In the genomic region with DNA sequence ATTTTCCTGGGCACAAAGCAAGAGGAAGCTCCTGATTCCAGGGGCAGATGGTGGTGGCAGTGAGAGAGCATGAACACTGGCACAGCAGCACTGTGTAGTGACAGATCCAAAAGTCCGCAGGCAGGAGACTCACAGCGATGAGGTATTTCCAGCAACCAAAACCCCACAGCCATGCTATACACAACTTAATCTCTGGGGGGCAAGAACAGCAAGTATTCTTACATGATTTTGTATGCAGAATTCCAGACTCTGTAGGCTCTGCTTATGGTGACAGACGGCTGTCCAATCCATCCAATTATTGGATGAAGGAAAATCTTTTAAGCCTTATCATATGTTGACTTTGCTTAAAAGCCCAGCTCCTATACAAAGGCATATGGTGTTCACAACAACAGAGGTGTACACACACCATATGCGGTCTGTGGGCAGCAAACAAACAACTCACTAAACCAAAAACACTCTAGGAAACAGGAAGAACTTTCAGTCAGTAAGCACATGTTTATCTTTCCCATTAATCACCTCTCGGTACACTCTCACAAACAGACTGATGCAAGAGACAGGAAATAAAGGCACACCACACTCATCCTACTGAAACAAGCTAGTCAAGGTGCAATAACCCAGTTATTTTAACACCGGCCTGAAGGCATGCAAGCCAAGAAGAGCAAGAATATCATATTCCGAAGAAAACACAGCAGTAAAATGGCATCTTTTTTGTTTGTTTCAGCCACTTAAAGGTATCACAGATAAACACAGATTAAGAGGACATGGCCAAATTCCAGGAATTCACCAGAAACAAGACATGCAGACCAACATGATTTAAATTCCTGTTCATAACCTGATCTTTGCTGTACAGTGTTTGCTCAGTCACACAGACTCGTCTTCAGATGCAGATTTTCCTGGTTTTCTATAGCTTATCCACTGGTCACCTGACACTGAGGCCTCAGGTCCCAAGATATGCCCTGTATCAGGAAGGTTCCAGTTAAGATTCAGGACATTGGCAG, we compare ENCODE assay signal across 8 cellular contexts. TPM values are rescaled to one million over a fixed set of nuclear protein-coding genes. Genes with fewer than 3 reads are reported as not detected.
DNase-seq lines count a peak whose midpoint lies in the region; ATAC-seq and TF ChIP-seq lines count a peak whose summit lies in the region.

No MANE protein-coding gene starts in this region.

- peaks cover 0 to 24% (median 7%) of the 10 kb centered on the region in 4 donors for H3K4me1 ChIP-seq in tibial artery

- peak; percentile 65 for DNase-seq in activated CD4-positive, alpha-beta T cell treated with anti-CD3 and anti-CD28 coated beads for 36 hours
- DNase-seq in activated CD4-positive, alpha-beta T cell treated with anti-CD3 and anti-CD28 coated beads, Interleukin-2, amount 50 U/mL, for 48 hours: no peak
- DNase-seq in NCI-H524 treated with DMSO at 0.1 percent for 48 hours (lab: John Stamatoyannopoulos, UW) (peak; percentile 99), left colon (no peak), tibial artery (no peak), UCSD-AML1 (lab: John Stamatoyannopoulos, UW; ENCODE audit: unreplicated experiment) (no peak)

- peak overlapping the region; percentile 56 for H3K4me3 Mint-ChIP-seq in activated CD4-positive, alpha-beta T cell treated with anti-CD3 and anti-CD28 coated beads for 36 hours
- H3K4me3 Mint-ChIP-seq in activated naive CD8-positive, alpha-beta T cell: peak overlapping the region; percentile 68

- POLR2A ChIA-PET in activated CD4-positive, alpha-beta T cell treated with anti-CD3 and anti-CD28 coated beads for 36 hours (lab: Charles Lee): interaction anchor here (0.5 to 1.2 kb wide), 4 partner anchors 34 to 124 kb away, joined by 3 to 8 read pairs (median 4); no protein-coding TSS in a partner anchor

- H3K27me3 Mint-ChIP-seq in activated CD4-positive, alpha-beta T cell treated with anti-CD3 and anti-CD28 coated beads for 36 hours: no peaks in the 10 kb centered on the region
- no peaks in the 10 kb centered on the region for H3K27me3 Mint-ChIP-seq in activated naive CD8-positive, alpha-beta T cell

- intact Hi-C loops in activated CD4-positive, alpha-beta T cell treated with anti-CD3 and anti-CD28 coated beads for 36 hours (cut with DNase I, micrococcal nuclease): loop anchor here (1.0 to 5.0 kb wide), 5 partner anchors 15 to 50 kb away; a partner anchor contains a TSS
- intact Hi-C loops in left colon (cut with DNase I, micrococcal nuclease) (no loop called here), tibial artery (cut with DNase I; ENCODE audit: low total_unique reads) (no loop called here)

- peaks cover 7 to 24% (median 10%) of the 10 kb centered on the region in 3 donors for H3K36me3 ChIP-seq in tibial artery

- no peak overlapping the region for H3K27ac Mint-ChIP-seq in activated CD4-positive, alpha-beta T cell treated with anti-CD3 and anti-CD28 coated beads for 36 hours
- H3K27ac Mint-ChIP-seq in activated naive CD8-positive, alpha-beta T cell: peak overlapping the region; percentile 84

- no peak for TF ChIP-seq CTCF in tibial artery (IDR thresholded peaks at IDR 0.05)

- CTCF ChIA-PET in activated CD4-positive, alpha-beta T cell treated with anti-CD3 and anti-CD28 coated beads for 36 hours (lab: Charles Lee): interaction anchor here (0.7 to 5.8 kb wide), 12 partner anchors 11 to 56 kb away, joined by 3 to 30 read pairs (median 4); no protein-coding TSS in a partner anchor

- H3K27ac ChIP-seq in tibial artery: no peak overlapping the region

- peaks cover 28% of the 10 kb centered on the region for H3K4me1 Mint-ChIP-seq in activated CD4-positive, alpha-beta T cell treated with anti-CD3 and anti-CD28 coated beads for 36 hours
- H3K4me1 Mint-ChIP-seq in activated naive CD8-positive, alpha-beta T cell (ENCODE audit: low read depth): peaks cover 3% of the 10 kb centered on the region

- peak; percentile 87 for ATAC-seq in activated CD4-positive, alpha-beta T cell treated with anti-CD3 and anti-CD28 coated beads for 36 hours
- ATAC-seq in HG02763 (IDR thresholded peaks at IDR 0.05; ENCODE audit: unreplicated experiment): peak; percentile 63
- ATAC-seq in left colon: peak; percentile 35

- no peaks in the 10 kb centered on the region for H3K27me3 ChIP-seq in tibial artery

- peaks cover 30% of the 10 kb centered on the region for H3K36me3 Mint-ChIP-seq in activated CD4-positive, alpha-beta T cell treated with anti-CD3 and anti-CD28 coated beads for 36 hours (ENCODE audit: low read depth)
- peaks cover 6% of the 10 kb centered on the region for H3K36me3 Mint-ChIP-seq in activated naive CD8-positive, alpha-beta T cell

- H3K9me3 ChIP-seq in tibial artery: no peaks in the 10 kb centered on the region

- no peak overlapping the region for H3K4me3 ChIP-seq in tibial artery

- no peaks in the 10 kb centered on the region for H3K9me3 Mint-ChIP-seq in activated CD4-positive, alpha-beta T cell treated with anti-CD3 and anti-CD28 coated beads for 36 hours (ENCODE audit: low read depth)
- no peaks in the 10 kb centered on the region for H3K9me3 Mint-ChIP-seq in activated naive CD8-positive, alpha-beta T cell (ENCODE audit: low read depth)

RNA-seq across cellular contexts. Expression of a gene that starts 47.8 kb away (rescaled TPM):
- 10 to 100 TPM; 23.7 to 26.8 TPM for total RNA-seq in activated CD4-positive, alpha-beta T cell treated with anti-CD3 and anti-CD28 coated beads for 36 hours
- 10 to 100 TPM; 19.9 to 25.6 TPM for total RNA-seq in left colon

Comparison
In these comparisons a context has a peak if more than half of its experiments do, and no peak if none do; other contexts are left out.
1. DNase-seq: peak in activated CD4-positive, alpha-beta T cell treated with anti-CD3 and anti-CD28 coated beads for 36 hours (single experiment) and NCI-H524 treated with DMSO at 0.1 percent for 48 hours (single experiment); none in activated CD4-positive, alpha-beta T cell treated with anti-CD3 and anti-CD28 coated beads, Interleukin-2, amount 50 U/mL, for 48 hours (0 of 2), left colon (0 of 2), tibial artery (0 of 2) and UCSD-AML1 (single experiment).
2. ATAC-seq: peak in every context shown above with its lines; median percentile 87 in activated CD4-positive, alpha-beta T cell treated with anti-CD3 and anti-CD28 coated beads for 36 hours; 63 in HG02763; 35 in left colon.
3. intact Hi-C loops: an anchor here in activated CD4-positive, alpha-beta T cell treated with anti-CD3 and anti-CD28 coated beads for 36 hours (1.0 to 5.0 kb wide); none called in left colon and tibial artery.